Comparison of ENCODE assay signal across 20 cellular contexts in the genomic region with DNA sequence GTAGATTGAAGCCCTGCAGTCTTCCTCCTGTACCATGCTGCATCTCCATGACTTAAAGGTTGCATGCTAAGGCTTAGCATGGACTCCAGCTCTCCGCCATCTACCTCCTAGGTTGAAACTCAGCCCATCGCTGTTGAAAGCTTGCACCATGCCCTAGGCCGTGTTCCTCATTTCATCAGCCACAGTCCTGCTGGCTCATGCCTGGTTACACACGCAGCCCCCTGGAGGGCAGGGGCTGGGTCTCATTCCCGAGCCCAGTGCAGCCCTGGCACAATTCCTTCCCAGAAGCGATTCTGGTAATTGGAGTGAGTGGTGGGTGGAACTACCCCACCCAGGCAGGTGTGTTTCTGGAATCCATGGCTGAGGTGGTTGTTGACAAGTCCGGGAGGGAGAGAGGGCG.
"Had no signal": no experiment of that assay in that cellular context is flagged by ENCODE, and none has a peak within 500 bp of the region (broad histone marks: within the 10 kb centered on the region; RNA-seq: fewer than 3 reads in every experiment).

No MANE protein-coding gene starts in this region.

- H3K4me1 ChIP-seq: psoas muscle had no signal

- H3K9me3 ChIP-seq: psoas muscle, testis had no signal

- H3K4me3 ChIP-seq: coronary artery, heart left ventricle, psoas muscle, skin epidermis, testis, tibial nerve had no signal

- ATAC-seq: heart left ventricle; left lobe of liver; psoas muscle; sciatic nerve; stimulated activated naive B cell treated with anti-CD40 and anti-IgM and Interleukin-4, amounts not matched to agents 10 μg/mL and 1 μg/mL and 100 μg/mL, for 72 hours; stimulated activated naive CD8-positive, alpha-beta T cell treated with anti-CD3 and anti-CD28 coated beads, Interleukin-15, amount 100 ng/mL, for 72 hours had no signal

- H3K4me3 Mint-ChIP-seq: mesothelial cell of epicardium; nephron; stimulated activated naive B cell treated with anti-CD40 and anti-IgM and Interleukin-4, amounts not matched to agents 10 μg/mL and 1 μg/mL and 100 μg/mL, for 72 hours; stimulated activated naive CD8-positive, alpha-beta T cell treated with anti-CD3 and anti-CD28 coated beads, Interleukin-15, amount 100 ng/mL, for 72 hours had no signal

- DNase-seq: effector CD4-positive, alpha-beta T cell; heart left ventricle; hippocampal formation; kidney glomerular epithelial cell; mammary epithelial cell; psoas muscle; retina; stimulated activated CD4-positive, alpha-beta T cell treated with anti-CD3 and anti-CD28 coated beads, Interleukin-2, amount 100 ng/mL, for 24 hours; stimulated activated CD4-positive, alpha-beta T cell treated with anti-CD3 and anti-CD28 coated beads, Interleukin-4, amount 100 ng/mL, for 4 hours; stimulated activated naive B cell treated with anti-CD40 and anti-IgM and Interleukin-4, amounts not matched to agents 10 μg/mL and 1 μg/mL and 100 μg/mL, for 72 hours; stimulated activated naive CD8-positive, alpha-beta T cell treated with anti-CD3 and anti-CD28 coated beads, Interleukin-15, amount 100 ng/mL, for 72 hours; testis had no signal

- H3K27ac Mint-ChIP-seq: mesothelial cell of epicardium; nephron; stimulated activated naive B cell treated with anti-CD40 and anti-IgM and Interleukin-4, amounts not matched to agents 10 μg/mL and 1 μg/mL and 100 μg/mL, for 72 hours; stimulated activated naive CD8-positive, alpha-beta T cell treated with anti-CD3 and anti-CD28 coated beads, Interleukin-15, amount 100 ng/mL, for 72 hours had no signal

- H3K36me3 ChIP-seq: heart left ventricle, tibial nerve had no signal

- FAIRE-seq: frontal cortex had no signal

- H3K4me1 Mint-ChIP-seq: stimulated activated naive CD8-positive, alpha-beta T cell treated with anti-CD3 and anti-CD28 coated beads, Interleukin-15, amount 100 ng/mL, for 72 hours had no signal

- H3K27ac ChIP-seq: coronary artery, heart left ventricle, psoas muscle, testis, tibial nerve had no signal

- H3K27me3 ChIP-seq: heart left ventricle, testis, tibial nerve had no signal
